ENCODE assay signal across 29 cellular contexts in the genomic region with DNA sequence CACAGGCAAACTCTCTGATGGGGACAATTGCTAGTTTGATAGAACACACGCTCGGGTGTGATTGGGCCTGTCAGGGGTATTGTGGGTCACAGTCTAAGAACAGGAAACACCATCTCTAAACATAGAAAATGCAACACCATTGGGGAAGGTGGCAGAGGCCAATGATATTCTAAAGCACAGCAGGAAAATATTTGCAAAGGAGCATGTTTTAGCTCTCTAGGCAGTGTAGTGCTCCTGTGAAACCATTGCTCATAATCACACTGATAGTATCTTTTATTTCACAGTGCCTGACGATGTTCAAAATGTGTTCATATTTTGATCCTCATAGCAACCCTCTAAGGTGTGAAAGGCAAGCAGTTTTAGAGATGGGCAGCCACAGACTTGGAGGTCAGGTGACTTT.
A peak's percentile ranks its signal among the peaks of the same experiment; 100 is the strongest.
DNase-seq lines count a peak whose midpoint lies in the region; ATAC-seq, FAIRE-seq and TF ChIP-seq lines count a peak whose summit lies in the region.
"Had no signal": no experiment of that assay in that cellular context is flagged by ENCODE, and none has a peak within 500 bp of the region (broad histone marks: within the 10 kb centered on the region; RNA-seq: fewer than 3 reads in every experiment).

No MANE protein-coding gene starts in this region.

- H4K91ac ChIP-seq in H1 (replicated peaks; ENCODE audit: insufficient read length, low read length): no peak overlapping the region

- H3K27ac ChIP-seq in GM23338 (ENCODE audit: low read depth): no peak overlapping the region
- no peak overlapping the region for H3K27ac ChIP-seq in H1 (ENCODE audit: low read depth, low read length)
- no peak overlapping the region for H3K27ac ChIP-seq in neural progenitor cell
- H3K27ac ChIP-seq: SJSA1 had no signal

- no peak for TF ChIP-seq CTCF in GM23338 (conservative IDR thresholded peaks at IDR 0.05; ENCODE audit: low read depth in 2 of 2)
- TF ChIP-seq CTCF in H1 (IDR thresholded peaks at IDR 0.05; ENCODE audit: control extremely low read depth in 1 of 3, insufficient read depth in 1 of 3, low read depth in 1 of 3, low read length in 3 of 3): no peak
- no peak for TF ChIP-seq CTCF in neural progenitor cell (IDR thresholded peaks at IDR 0.05)

- H2BK120ac ChIP-seq in H1 (replicated peaks; ENCODE audit: low read depth, low read length): no peak overlapping the region

- no peak overlapping the region for H3K23ac ChIP-seq in H1 (ENCODE audit: insufficient read length)

- H3K23me2 ChIP-seq in H1 (ENCODE audit: low read depth, low read length): no peaks in the 10 kb centered on the region

- H3K27me3 ChIP-seq in GM23338 (ENCODE audit: insufficient read depth) (no peaks in the 10 kb centered on the region), H1 (replicated peaks in 1 of 4; ENCODE audit: control insufficient read depth in 3 of 4, extremely low read depth in 1 of 4, insufficient read depth in 3 of 4, low read length in 3 of 4) (no peaks in the 10 kb centered on the region), neural progenitor cell (no peaks in the 10 kb centered on the region)
- H3K27me3 ChIP-seq: BE2C, SJSA1 had no signal

- H3K79me2 ChIP-seq in GM23338 (replicated peaks; ENCODE audit: insufficient read depth) (no peaks in the 10 kb centered on the region), H1 (ENCODE audit: control insufficient read depth in 1 of 2, insufficient read depth in 2 of 2, low read length in 2 of 2) (no peaks in the 10 kb centered on the region), neural progenitor cell (ENCODE audit: low read depth) (no peaks in the 10 kb centered on the region)

- no peak overlapping the region for H2AK5ac ChIP-seq in H1 (ENCODE audit: low read depth, low read length)

- H3K4me3 ChIP-seq in GM23338 (no peak overlapping the region), H1 (ENCODE audit: extremely low read depth in 1 of 4, insufficient read depth in 2 of 4, low read depth in 3 of 4, low read length in 4 of 4) (no peak overlapping the region), neural progenitor cell (no peak overlapping the region)
- H3K4me3 ChIP-seq: K562, SJSA1 had no signal

- no peaks in the 10 kb centered on the region for H3K9me2 ChIP-seq in GM23338 (ENCODE audit: insufficient read depth)

- H3K18ac ChIP-seq in H1 (ENCODE audit: extremely low read depth, low read length): no peak overlapping the region

- no peaks in the 10 kb centered on the region for H3K4me1 ChIP-seq in GM23338 (ENCODE audit: insufficient read depth)
- peaks cover 0 to 3% (median 0%) of the 10 kb centered on the region in 4 experiments; a peak in 1 of 7 replicates for H3K4me1 ChIP-seq in H1 (replicated peaks in 1 of 4; ENCODE audit: control insufficient read depth in 3 of 4, insufficient read depth in 4 of 4, low read length in 3 of 4)
- no peaks in the 10 kb centered on the region for H3K4me1 ChIP-seq in neural progenitor cell
- H3K4me1 ChIP-seq: BE2C had no signal

- no peaks in the 10 kb centered on the region for H3K79me1 ChIP-seq in H1 (ENCODE audit: low read depth, low read length)

- ATAC-seq in activated CD4-positive, alpha-beta T cell treated with anti-CD3 and anti-CD28 coated beads for 36 hours: peak; percentile 53
- no peak for ATAC-seq in GM23338
- no peak for ATAC-seq in activated CD8-positive, alpha-beta memory T cell treated with anti-CD3 and anti-CD28 coated beads, Interleukin-2, amount 10 ng/mL, durations not matched to agents 7 days and 5 days
- ATAC-seq: K562 had no signal

- H3K56ac ChIP-seq in H1 (replicated peaks; ENCODE audit: insufficient read length, low read depth, low read length): no peak overlapping the region

- no peak for TF ChIP-seq RAD21 in H1 (IDR thresholded peaks at IDR 0.05 in 1 of 2, conservative IDR thresholded peaks at IDR 0.05 in 1 of 2; ENCODE audit: low read depth in 2 of 2, low read length in 2 of 2)

- H2BK20ac ChIP-seq in H1 (ENCODE audit: low read length): no peak overlapping the region

- intact Hi-C loops in activated CD4-positive, alpha-beta T cell treated with anti-CD3 and anti-CD28 coated beads for 36 hours (cut with DNase I, micrococcal nuclease): no loop called here
- intact Hi-C loops in activated CD4-positive, alpha-beta T cell treated with anti-CD3 and anti-CD28 coated beads, Interleukin-2, amount 10 ng/mL, durations not matched to agents 24 days and 14 days (cut with micrococcal nuclease): no loop called here

- WGBS in H1 (ENCODE audit: extremely low coverage in 1 of 2, insufficient coverage in 1 of 2, insufficient read length in 1 of 2, insufficient replicate concordance in 2 of 2, low coverage in 1 of 2, low lambda C conversion rate in 2 of 2, missing lambda C conversion rate in 1 of 2), 2 experiments: 90% methylated on average over 3 of the region's 3 CpGs; no CpG with 5 or more reads in 1 of the 2 experiments

- H4K5ac ChIP-seq in H1 (ENCODE audit: insufficient read length, low read depth, low read length): no peak overlapping the region

- TF ChIP-seq EP300 in H1 (IDR thresholded peaks at IDR 0.05; ENCODE audit: borderline replicate concordance in 1 of 2, low read depth in 2 of 2, low read length in 2 of 2): no peak

- H3K9ac ChIP-seq in H1 (replicated peaks in 1 of 4; ENCODE audit: extremely low read depth in 1 of 4, low read depth in 3 of 4, low read length in 3 of 4): no peak overlapping the region
- no peak overlapping the region for H3K9ac ChIP-seq in neural progenitor cell

- no peak overlapping the region for H2BK15ac ChIP-seq in H1 (ENCODE audit: low read length)

- no peak overlapping the region for H3K14ac ChIP-seq in H1 (ENCODE audit: insufficient read length)

- DNase-seq in activated CD4-positive, alpha-beta T cell treated with anti-CD3 and anti-CD28 coated beads for 36 hours: no peak
- DNase-seq in activated CD4-positive, alpha-beta T cell treated with anti-CD3 and anti-CD28 coated beads, Interleukin-2, amount 10 ng/mL, durations not matched to agents 24 days and 14 days: no peak
- no peak for DNase-seq in GM23338 (ENCODE audit: low spot score)
- DNase-seq in H1 (ENCODE audit: low read depth in 1 of 2, low spot score in 2 of 2): no peak
- no peak for DNase-seq in neural progenitor cell (ENCODE audit: low spot score)
- DNase-seq in activated CD8-positive, alpha-beta memory T cell treated with anti-CD3 and anti-CD28 coated beads, Interleukin-2, amount 10 ng/mL, durations not matched to agents 7 days and 5 days: no peak
- no peak for DNase-seq in SIG-M5 (lab: John Stamatoyannopoulos, UW)
- DNase-seq in GM19240 (ENCODE audit: insufficient read length, low spot score): no peak
- DNase-seq: 8988T; ACHN; BE2C; Calu3; CD8-positive, alpha-beta memory T cell; DMS153; DND-41; H9; Kasumi-1; NCI-H1105; NCI-H1436 treated with DMSO at 0.1 percent for 48 hours; NCI-H2029; NCI-H446 treated with DMSO at 0.1 percent for 48 hours; NCI-H526 treated with DMSO at 0.1 percent for 48 hours; OCI-M1 had no signal

- H3F3A ChIP-seq in GM23338 (replicated peaks; ENCODE audit: low read depth) (no peaks in the 10 kb centered on the region), neural progenitor cell (ENCODE audit: low read depth) (no peaks in the 10 kb centered on the region)

- no peak overlapping the region for H2BK5ac ChIP-seq in H1 (ENCODE audit: low read depth, low read length)

- H3K36me3 ChIP-seq in GM23338 (ENCODE audit: insufficient read depth) (no peaks in the 10 kb centered on the region), H1 (ENCODE audit: control insufficient read depth in 2 of 4, insufficient read depth in 4 of 4, low read length in 3 of 4) (peaks cover 0 to 3% (median 0%) of the 10 kb centered on the region in 4 experiments; a peak in 1 of 8 replicates), neural progenitor cell (no peaks in the 10 kb centered on the region)
- H3K36me3 ChIP-seq: BE2C, SJSA1 had no signal

- no peak overlapping the region for H3K4ac ChIP-seq in H1 (replicated peaks; ENCODE audit: insufficient read length, low read depth, low read length)

- FAIRE-seq in H1 (lab: Jason Lieb, UNC): no peak
- FAIRE-seq: GM19239, HTR-8/SVneo, K562, RCC 7860 had no signal

- peaks cover 11% of the 10 kb centered on the region for H3K9me3 Mint-ChIP-seq in activated CD4-positive, alpha-beta T cell treated with anti-CD3 and anti-CD28 coated beads for 36 hours (ENCODE audit: low read depth)
- H3K9me3 Mint-ChIP-seq in activated CD4-positive, alpha-beta T cell treated with anti-CD3 and anti-CD28 coated beads, Interleukin-2, amount 10 ng/mL, durations not matched to agents 24 days and 14 days: peaks cover 4% of the 10 kb centered on the region
- peaks cover 15% of the 10 kb centered on the region for H3K9me3 Mint-ChIP-seq in GM23338
- H3K9me3 Mint-ChIP-seq in neural progenitor cell: peaks cover 12% of the 10 kb centered on the region
- H3K9me3 Mint-ChIP-seq in activated CD8-positive, alpha-beta memory T cell treated with anti-CD3 and anti-CD28 coated beads, Interleukin-2, amount 10 ng/mL, durations not matched to agents 7 days and 5 days (ENCODE audit: low read depth): peaks cover 12% of the 10 kb centered on the region

- H4K20me1 ChIP-seq in GM23338 (replicated peaks; ENCODE audit: insufficient read depth) (no peaks in the 10 kb centered on the region), H1 (replicated peaks in 1 of 2; ENCODE audit: control insufficient read depth in 1 of 2, insufficient read depth in 2 of 2, low read length in 2 of 2) (no peaks in the 10 kb centered on the region), neural progenitor cell (ENCODE audit: low read depth) (no peaks in the 10 kb centered on the region)

- H3K27me3 Mint-ChIP-seq in activated CD4-positive, alpha-beta T cell treated with anti-CD3 and anti-CD28 coated beads for 36 hours: no peaks in the 10 kb centered on the region
- no peaks in the 10 kb centered on the region for H3K27me3 Mint-ChIP-seq in activated CD4-positive, alpha-beta T cell treated with anti-CD3 and anti-CD28 coated beads, Interleukin-2, amount 10 ng/mL, durations not matched to agents 24 days and 14 days
- H3K27me3 Mint-ChIP-seq in GM23338 (ENCODE audit: insufficient read depth, low read depth, poor library complexity) (no peaks in the 10 kb centered on the region), neural progenitor cell (ENCODE audit: insufficient read depth, low read depth) (no peaks in the 10 kb centered on the region)
- H3K27me3 Mint-ChIP-seq in activated CD8-positive, alpha-beta memory T cell treated with anti-CD3 and anti-CD28 coated beads, Interleukin-2, amount 10 ng/mL, durations not matched to agents 7 days and 5 days: no peaks in the 10 kb centered on the region
- H3K27me3 Mint-ChIP-seq: CD8-positive, alpha-beta memory T cell had no signal

- CTCF ChIA-PET in activated CD4-positive, alpha-beta T cell treated with anti-CD3 and anti-CD28 coated beads for 36 hours (lab: Charles Lee): no interaction called here
- CTCF ChIA-PET in H1 (lab: Charles Lee; ENCODE audit: partially characterized antibody): interaction anchor here (1.5 kb wide), 1 partner anchor 22 kb away, joined by 3 read pairs; no protein-coding TSS in a partner anchor
- CTCF ChIA-PET in activated CD8-positive, alpha-beta memory T cell treated with anti-CD3 and anti-CD28 coated beads, Interleukin-2, amount 10 ng/mL, durations not matched to agents 7 days and 5 days (lab: Charles Lee): no interaction called here

- H3K4me2 ChIP-seq in GM23338 (no peak overlapping the region), H1 (ENCODE audit: insufficient read depth in 1 of 2, low read depth in 2 of 2, low read length in 2 of 2) (no peak overlapping the region), neural progenitor cell (no peak overlapping the region)

- no peak for TF ChIP-seq POLR2A in H1 (IDR thresholded peaks at IDR 0.05; ENCODE audit: control extremely low read depth in 1 of 2, low read depth in 2 of 2, low read length in 2 of 2)

- no peak overlapping the region for H2BK12ac ChIP-seq in H1 (ENCODE audit: low read depth, low read length)

- H3K4me1 Mint-ChIP-seq in activated CD4-positive, alpha-beta T cell treated with anti-CD3 and anti-CD28 coated beads for 36 hours: peaks cover 11% of the 10 kb centered on the region
- H3K4me1 Mint-ChIP-seq in activated CD4-positive, alpha-beta T cell treated with anti-CD3 and anti-CD28 coated beads, Interleukin-2, amount 10 ng/mL, durations not matched to agents 24 days and 14 days: no peaks in the 10 kb centered on the region
- H3K4me1 Mint-ChIP-seq in GM23338: peaks cover 10% of the 10 kb centered on the region; the same call in 2 of the 3 replicates
- peaks cover 17% of the 10 kb centered on the region for H3K4me1 Mint-ChIP-seq in neural progenitor cell
- H3K4me1 Mint-ChIP-seq in activated CD8-positive, alpha-beta memory T cell treated with anti-CD3 and anti-CD28 coated beads, Interleukin-2, amount 10 ng/mL, durations not matched to agents 7 days and 5 days: no peaks in the 10 kb centered on the region
- H3K4me1 Mint-ChIP-seq: CD14-positive monocyte had no signal

- peaks cover 10 to 14% of the 10 kb centered on the region in 2 experiments for H3K9me3 ChIP-seq in H1 (ENCODE audit: insufficient read depth in 2 of 2, low read depth in 1 of 2, low read length in 1 of 2)
- H3K9me3 ChIP-seq in neural progenitor cell (ENCODE audit: low read depth): peaks cover 12% of the 10 kb centered on the region
- H3K9me3 ChIP-seq: BE2C had no signal

- no peak overlapping the region for H4K8ac ChIP-seq in H1 (ENCODE audit: extremely low read depth, insufficient read depth, low read length)

- POLR2A ChIA-PET in activated CD4-positive, alpha-beta T cell treated with anti-CD3 and anti-CD28 coated beads for 36 hours (lab: Charles Lee): no interaction called here
- POLR2A ChIA-PET in H1 (lab: Charles Lee; ENCODE audit: partially characterized antibody): no interaction called here

- peak overlapping the region; percentile 64; the same call in 1 of the 2 replicates for H2AFZ ChIP-seq in GM23338
- peak overlapping the region; percentile 75; the same call in 1 of the 2 replicates for H2AFZ ChIP-seq in H1 (ENCODE audit: low read length)
- no peak overlapping the region for H2AFZ ChIP-seq in neural progenitor cell (replicated peaks)

- H3K4me3 Mint-ChIP-seq in activated CD4-positive, alpha-beta T cell treated with anti-CD3 and anti-CD28 coated beads for 36 hours: no peak overlapping the region
- no peak overlapping the region for H3K4me3 Mint-ChIP-seq in activated CD4-positive, alpha-beta T cell treated with anti-CD3 and anti-CD28 coated beads, Interleukin-2, amount 10 ng/mL, durations not matched to agents 24 days and 14 days
- no peak overlapping the region for H3K4me3 Mint-ChIP-seq in GM23338
- no peak overlapping the region for H3K4me3 Mint-ChIP-seq in neural progenitor cell
- no peak overlapping the region for H3K4me3 Mint-ChIP-seq in activated CD8-positive, alpha-beta memory T cell treated with anti-CD3 and anti-CD28 coated beads, Interleukin-2, amount 10 ng/mL, durations not matched to agents 7 days and 5 days
- H3K4me3 Mint-ChIP-seq: CD14-positive monocyte, H9 had no signal

- no peak overlapping the region for H3K27ac Mint-ChIP-seq in activated CD4-positive, alpha-beta T cell treated with anti-CD3 and anti-CD28 coated beads for 36 hours
- no peak overlapping the region for H3K27ac Mint-ChIP-seq in activated CD4-positive, alpha-beta T cell treated with anti-CD3 and anti-CD28 coated beads, Interleukin-2, amount 10 ng/mL, durations not matched to agents 24 days and 14 days
- H3K27ac Mint-ChIP-seq in GM23338: 0 out of 2 replicates have a peak overlapping the region, but pooled peaks have one; percentile 53
- H3K27ac Mint-ChIP-seq in neural progenitor cell: peak overlapping the region; percentile 23
- H3K27ac Mint-ChIP-seq in activated CD8-positive, alpha-beta memory T cell treated with anti-CD3 and anti-CD28 coated beads, Interleukin-2, amount 10 ng/mL, durations not matched to agents 7 days and 5 days: no peak overlapping the region
- H3K27ac Mint-ChIP-seq: CD14-positive monocyte had no signal

- peaks cover 5% of the 10 kb centered on the region for H3K36me3 Mint-ChIP-seq in activated CD4-positive, alpha-beta T cell treated with anti-CD3 and anti-CD28 coated beads for 36 hours (ENCODE audit: low read depth)
- H3K36me3 Mint-ChIP-seq in activated CD4-positive, alpha-beta T cell treated with anti-CD3 and anti-CD28 coated beads, Interleukin-2, amount 10 ng/mL, durations not matched to agents 24 days and 14 days (ENCODE audit: low read depth): no peaks in the 10 kb centered on the region
- peaks cover 14% of the 10 kb centered on the region for H3K36me3 Mint-ChIP-seq in GM23338 (ENCODE audit: low read depth)
- peaks cover 5% of the 10 kb centered on the region for H3K36me3 Mint-ChIP-seq in neural progenitor cell
- peaks cover 11% of the 10 kb centered on the region for H3K36me3 Mint-ChIP-seq in activated CD8-positive, alpha-beta memory T cell treated with anti-CD3 and anti-CD28 coated beads, Interleukin-2, amount 10 ng/mL, durations not matched to agents 7 days and 5 days
- H3K36me3 Mint-ChIP-seq: CD14-positive monocyte had no signal

Comparison
In these comparisons a context has a peak if more than half of its experiments do, and no peak if none do; other contexts are left out.
1. H3K27ac Mint-ChIP-seq: peak in GM23338 (single experiment) and neural progenitor cell (single experiment); none in activated CD4-positive, alpha-beta T cell treated with anti-CD3 and anti-CD28 coated beads for 36 hours (single experiment), activated CD4-positive, alpha-beta T cell treated with anti-CD3 and anti-CD28 coated beads, Interleukin-2, amount 10 ng/mL, durations not matched to agents 24 days and 14 days (single experiment) and activated CD8-positive, alpha-beta memory T cell treated with anti-CD3 and anti-CD28 coated beads, Interleukin-2, amount 10 ng/mL, durations not matched to agents 7 days and 5 days (single experiment).